10 cellular contexts compared by ENCODE assay signal in genomic region chr17:32009262-32009542, GRCh38. TPM values are rescaled to one million over a fixed set of nuclear protein-coding genes. Genes with fewer than 3 reads are reported as not detected.
DNase-seq lines count a peak whose midpoint lies in the region; ATAC-seq and TF ChIP-seq lines count a peak whose summit lies in the region.
"Had no signal": no experiment of that assay in that cellular context is flagged by ENCODE, and none has a peak within 500 bp of the region (broad histone marks: within the 10 kb centered on the region; RNA-seq: fewer than 3 reads in every experiment).

No MANE protein-coding gene starts in this region.

- H4K20me1 ChIP-seq in fibroblast of lung (ENCODE audit: control insufficient read depth, extremely low read depth, insufficient read depth, low read length) (no peaks in the 10 kb centered on the region), smooth muscle cell (ENCODE audit: low read depth) (peaks cover 40% of the 10 kb centered on the region)

- H3K9ac ChIP-seq in fibroblast of lung (ENCODE audit: insufficient read depth, low read length) (no peak overlapping the region), smooth muscle cell (ENCODE audit: low read depth) (no peak overlapping the region)

- no peaks in the 10 kb centered on the region for H3K27me3 Mint-ChIP-seq in activated CD4-positive, alpha-beta T cell treated with anti-CD3 and anti-CD28 coated beads for 36 hours
- peaks cover 19% of the 10 kb centered on the region for H3K27me3 Mint-ChIP-seq in WTC11 (ENCODE audit: low read depth)

- CTCF ChIA-PET in activated CD4-positive, alpha-beta T cell treated with anti-CD3 and anti-CD28 coated beads for 36 hours (lab: Charles Lee): interaction anchor here (0.7 to 3.2 kb wide), 2 partner anchors 74 to 130 kb away, joined by 4 to 14 read pairs; no protein-coding TSS in a partner anchor
- CTCF ChIA-PET in WTC11 (lab: Charles Lee): interaction anchor here (1.4 kb wide), 1 partner anchor 130 kb away, joined by 5 read pairs; no protein-coding TSS in a partner anchor

- POLR2A ChIA-PET in activated CD4-positive, alpha-beta T cell treated with anti-CD3 and anti-CD28 coated beads for 36 hours (lab: Charles Lee): no interaction called here
- POLR2A ChIA-PET in WTC11 (lab: Charles Lee): interaction anchor here (0.6 kb wide), 1 partner anchor 22 kb away, joined by 3 read pairs; no protein-coding TSS in a partner anchor

- no peaks in the 10 kb centered on the region for H3K27me3 ChIP-seq in fibroblast of lung (ENCODE audit: control insufficient read depth, insufficient read depth, low read length)
- H3K27me3 ChIP-seq in smooth muscle cell (ENCODE audit: low read depth): no peaks in the 10 kb centered on the region

- H3K27ac Mint-ChIP-seq in activated CD4-positive, alpha-beta T cell treated with anti-CD3 and anti-CD28 coated beads for 36 hours: peak overlapping the region; percentile 90
- H3K27ac Mint-ChIP-seq in WTC11: no peak overlapping the region; the same call in 1 of the 2 replicates

- H3K4me1 ChIP-seq in fibroblast of lung (ENCODE audit: control insufficient read depth, extremely low read depth, insufficient read depth, low read length): no peaks in the 10 kb centered on the region
- no peaks in the 10 kb centered on the region for H3K4me1 ChIP-seq in smooth muscle cell (ENCODE audit: low read depth)

- H3K79me2 ChIP-seq in fibroblast of lung (ENCODE audit: control insufficient read depth, insufficient read depth, low read length) (peaks cover 22% of the 10 kb centered on the region), smooth muscle cell (ENCODE audit: low read depth) (peaks cover 49% of the 10 kb centered on the region)

- H3K4me3 ChIP-seq in fibroblast of lung (replicated peaks in 1 of 4; ENCODE audit: control extremely low read depth in 1 of 4, insufficient read depth in 1 of 4, low read depth in 3 of 4, low read length in 4 of 4) (peak overlapping the region in 3 of 4 experiments; percentile 93 to 95 (median 95)), smooth muscle cell (peak overlapping the region; percentile 91)

- no peaks in the 10 kb centered on the region for H3K9me3 ChIP-seq in fibroblast of lung (ENCODE audit: control insufficient read depth, insufficient read depth, low read depth, low read length)
- H3K9me3 ChIP-seq in smooth muscle cell (replicated peaks; ENCODE audit: low read depth): no peaks in the 10 kb centered on the region

- H3K4me3 Mint-ChIP-seq in activated CD4-positive, alpha-beta T cell treated with anti-CD3 and anti-CD28 coated beads for 36 hours: peak overlapping the region; percentile 86
- peak overlapping the region; percentile 79 for H3K4me3 Mint-ChIP-seq in WTC11

- ATAC-seq in activated CD4-positive, alpha-beta T cell treated with anti-CD3 and anti-CD28 coated beads for 36 hours: no peak
- ATAC-seq in WTC11 (no peak), HG03342 (IDR thresholded peaks at IDR 0.05; ENCODE audit: unreplicated experiment) (no peak), GM18909 (IDR thresholded peaks at IDR 0.05; ENCODE audit: poor library complexity, unreplicated experiment) (no peak)

- DNase-seq in activated CD4-positive, alpha-beta T cell treated with anti-CD3 and anti-CD28 coated beads for 36 hours: no peak
- DNase-seq in activated CD4-positive, alpha-beta T cell treated with anti-CD3 and anti-CD28 coated beads, Interleukin-2, amount 50 U/mL, for 48 hours: no peak
- DNase-seq in WTC11 (ENCODE audit: low spot score): no peak
- no peak for DNase-seq in fibroblast of lung (ENCODE audit: low read depth in 2 of 2)
- no peak for DNase-seq in smooth muscle cell (lab: John Stamatoyannopoulos, UW; ENCODE audit: unreplicated experiment)
- DNase-seq in retina: no peak
- DNase-seq: ACHN; activated CD4-positive, alpha-beta T cell treated with anti-CD3 and anti-CD28 coated beads for 1 hour had no signal

- peaks cover 6% of the 10 kb centered on the region for H3K36me3 Mint-ChIP-seq in activated CD4-positive, alpha-beta T cell treated with anti-CD3 and anti-CD28 coated beads for 36 hours (ENCODE audit: low read depth)
- H3K36me3 Mint-ChIP-seq in WTC11: no peaks in the 10 kb centered on the region; the same call in 1 of the 2 replicates

- H2AFZ ChIP-seq in fibroblast of lung (ENCODE audit: low read length): no peak overlapping the region
- no peak overlapping the region for H2AFZ ChIP-seq in smooth muscle cell (ENCODE audit: low read depth)

- peaks cover 36% of the 10 kb centered on the region for H3K4me1 Mint-ChIP-seq in activated CD4-positive, alpha-beta T cell treated with anti-CD3 and anti-CD28 coated beads for 36 hours
- H3K4me1 Mint-ChIP-seq in WTC11: peaks cover 23% of the 10 kb centered on the region

- intact Hi-C loops in activated CD4-positive, alpha-beta T cell treated with anti-CD3 and anti-CD28 coated beads for 36 hours (cut with DNase I, micrococcal nuclease): loop anchor here (2.0 to 5.0 kb wide), 5 partner anchors 72 to 517 kb away; partner anchors contain the start of gene SUZ12 (in 1 of the 2)

- H3K9me3 Mint-ChIP-seq in activated CD4-positive, alpha-beta T cell treated with anti-CD3 and anti-CD28 coated beads for 36 hours (ENCODE audit: low read depth): no peaks in the 10 kb centered on the region
- no peaks in the 10 kb centered on the region for H3K9me3 Mint-ChIP-seq in WTC11

- peak overlapping the region; percentile 44 for H3K4me2 ChIP-seq in fibroblast of lung (ENCODE audit: extremely low read depth, insufficient read depth, low read length)
- H3K4me2 ChIP-seq in smooth muscle cell: peak overlapping the region; percentile 97

- H3F3A ChIP-seq in smooth muscle cell (ENCODE audit: low read depth): peaks cover 3% of the 10 kb centered on the region

- TF ChIP-seq CTCF in WTC11 (IDR thresholded peaks at IDR 0.05) (no peak), fibroblast of lung (conservative IDR thresholded peaks at IDR 0.05 in 1 of 2, IDR thresholded peaks at IDR 0.05 in 1 of 2; ENCODE audit: low read depth in 1 of 2, low read length in 2 of 2) (no peak), smooth muscle cell (IDR thresholded peaks at IDR 0.05; ENCODE audit: borderline replicate concordance, insufficient read depth, poor library complexity, severe bottlenecking) (no peak)

- no peaks in the 10 kb centered on the region for H3K36me3 ChIP-seq in fibroblast of lung (ENCODE audit: control insufficient read depth, insufficient read depth, low read length)
- no peaks in the 10 kb centered on the region for H3K36me3 ChIP-seq in smooth muscle cell (ENCODE audit: low read depth)

- H3K27ac ChIP-seq in fibroblast of lung (ENCODE audit: insufficient read depth, low read length) (no peak overlapping the region), smooth muscle cell (ENCODE audit: low read depth) (no peak overlapping the region)

- 98% methylated on average over 2 of the region's 2 CpGs for WGBS in smooth muscle cell (ENCODE audit: low lambda C conversion rate)

TF ChIP-seq in WTC11, 78 proteins besides CTCF, POLR2A, EP300 and RAD21:
- TF ChIP-seq, protein P1, sequence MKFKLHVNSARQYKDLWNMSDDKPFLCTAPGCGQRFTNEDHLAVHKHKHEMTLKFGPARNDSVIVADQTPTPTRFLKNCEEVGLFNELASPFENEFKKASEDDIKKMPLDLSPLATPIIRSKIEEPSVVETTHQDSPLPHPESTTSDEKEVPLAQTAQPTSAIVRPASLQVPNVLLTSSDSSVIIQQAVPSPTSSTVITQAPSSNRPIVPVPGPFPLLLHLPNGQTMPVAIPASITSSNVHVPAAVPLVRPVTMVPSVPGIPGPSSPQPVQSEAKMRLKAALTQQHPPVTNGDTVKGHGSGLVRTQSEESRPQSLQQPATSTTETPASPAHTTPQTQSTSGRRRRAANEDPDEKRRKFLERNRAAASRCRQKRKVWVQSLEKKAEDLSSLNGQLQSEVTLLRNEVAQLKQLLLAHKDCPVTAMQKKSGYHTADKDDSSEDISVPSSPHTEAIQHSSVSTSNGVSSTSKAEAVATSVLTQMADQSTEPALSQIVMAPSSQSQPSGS (CRISPR knock-in tag; IDR thresholded peaks at IDR 0.05; ENCODE audit: borderline replicate concordance, low read depth): no peak
- TF ChIP-seq ZNF121 (CRISPR knock-in tag; IDR thresholded peaks at IDR 0.05): peak; percentile 85; the same call in 1 of the 2 replicates

RNA-seq across cellular contexts. Expression of gene LRRC37B, which starts 2.0 kb away (rescaled TPM):
- total RNA-seq in activated CD4-positive, alpha-beta T cell treated with anti-CD3 and anti-CD28 coated beads for 36 hours: 10 to 100 TPM; 14.3 to 16.6 TPM
- total RNA-seq in WTC11 (2021) (18.7 to 20.7 TPM (median 20.6 TPM) in 3 replicates), fibroblast of lung (13.1 and 25.6 TPM in 2 replicates), smooth muscle cell (9.8 and 20.9 TPM in 2 replicates)
- polyA plus RNA-seq in fibroblast of lung (8.1 and 9.9 TPM in 2 replicates), smooth muscle cell (5.2 and 8.7 TPM in 2 replicates)
- polyA plus RNA-seq in fibroblast of lung (2012): 5.6 and 5.9 TPM in 2 replicates
- polyA minus RNA-seq in fibroblast of lung (ENCODE audit: low replicate concordance): 8.1 and 13.3 TPM in 2 replicates
